ENCODE assay signal across 15 cellular contexts in genomic region chr2:11967946-11968465, GRCh38.
A peak's percentile ranks its signal among the peaks of the same experiment; 100 is the strongest.
DNase-seq lines count a peak whose midpoint lies in the region; ATAC-seq and TF ChIP-seq lines count a peak whose summit lies in the region.
"Had no signal": no experiment of that assay in that cellular context is flagged by ENCODE, and none has a peak within 500 bp of the region (broad histone marks: within the 10 kb centered on the region; RNA-seq: fewer than 3 reads in every experiment).

No MANE protein-coding gene starts in this region.

- ATAC-seq in esophagus mucosa (peak; percentile 48), HG02938 (IDR thresholded peaks at IDR 0.05; ENCODE audit: unreplicated experiment) (no peak)
- no peak for ATAC-seq in activated CD8-positive, alpha-beta memory T cell treated with anti-CD3 and anti-CD28 coated beads, Interleukin-2, amount 10 ng/mL, durations not matched to agents 7 days and 5 days
- ATAC-seq: mucosa of descending colon had no signal

- H3K4me2 ChIP-seq in neuronal stem cell (ENCODE audit: insufficient read depth, low read length, poor library complexity, severe bottlenecking): no peak overlapping the region

- no peak overlapping the region for H2BK15ac ChIP-seq in neuronal stem cell (ENCODE audit: low read length)

- H3K4ac ChIP-seq in neuronal stem cell (ENCODE audit: low read length): no peak overlapping the region

- WGBS in neuronal stem cell (ENCODE audit: extremely low coverage in 2 of 2, insufficient read length in 2 of 2, insufficient replicate concordance in 1 of 2), 2 donors: no CpG with 5 or more reads among the region's 7 CpGs

- POLR2A ChIA-PET in RWPE1 (lab: Yijun Ruan, JAX; ENCODE audit: low non-redundant PET): interaction anchor here (0.6 kb wide), 1 partner anchor 190 kb away, joined by 3 read pairs; no protein-coding TSS in a partner anchor

- no peak overlapping the region for H2BK5ac ChIP-seq in neuronal stem cell (ENCODE audit: low read length)

- H3K4me1 ChIP-seq in neuronal stem cell (ENCODE audit: control insufficient read depth in 2 of 2, insufficient read depth in 1 of 2, low read depth in 1 of 2, low read length in 2 of 2): no peaks in the 10 kb centered on the region

- H3K14ac ChIP-seq in neuronal stem cell (ENCODE audit: low read length): no peak overlapping the region

- H2AFZ ChIP-seq in neuronal stem cell (ENCODE audit: low read length): peak overlapping the region; percentile 58

- TF ChIP-seq CTCF in RWPE1 (conservative IDR thresholded peaks at IDR 0.05; ENCODE audit: low read depth): no peak

- H3K27me3 Mint-ChIP-seq in activated CD8-positive, alpha-beta memory T cell treated with anti-CD3 and anti-CD28 coated beads, Interleukin-2, amount 10 ng/mL, durations not matched to agents 7 days and 5 days: peaks cover 15% of the 10 kb centered on the region

- H3K79me1 ChIP-seq in neuronal stem cell (ENCODE audit: low read depth, low read length): no peaks in the 10 kb centered on the region

- no peak overlapping the region for H3K9ac ChIP-seq in neuronal stem cell (ENCODE audit: low read depth, low read length, poor library complexity)

- H3K36me3 Mint-ChIP-seq in activated CD8-positive, alpha-beta memory T cell treated with anti-CD3 and anti-CD28 coated beads, Interleukin-2, amount 10 ng/mL, durations not matched to agents 7 days and 5 days: no peaks in the 10 kb centered on the region

- H3K4me1 Mint-ChIP-seq in activated CD8-positive, alpha-beta memory T cell treated with anti-CD3 and anti-CD28 coated beads, Interleukin-2, amount 10 ng/mL, durations not matched to agents 7 days and 5 days: no peaks in the 10 kb centered on the region

- H2BK120ac ChIP-seq in neuronal stem cell (ENCODE audit: low read depth, low read length): no peak overlapping the region

- CTCF ChIA-PET in RWPE1 (lab: Yijun Ruan, JAX): interaction anchor here (0.6 kb wide), 2 partner anchors 358 to 618 kb away, joined by 3 read pairs; no protein-coding TSS in a partner anchor
- CTCF ChIA-PET in activated CD8-positive, alpha-beta memory T cell treated with anti-CD3 and anti-CD28 coated beads, Interleukin-2, amount 10 ng/mL, durations not matched to agents 7 days and 5 days (lab: Charles Lee): no interaction called here

- DNase-seq in EH (ENCODE audit: low read depth) (peak; percentile 30), RWPE1 (ENCODE audit: low spot score) (peak; percentile 42), neuronal stem cell (ENCODE audit: low spot score) (no peak), amygdala (lab: John Stamatoyannopoulos, UW) (no peak), SW480 (ENCODE audit: low spot score) (no peak)
- DNase-seq in activated CD8-positive, alpha-beta memory T cell treated with anti-CD3 and anti-CD28 coated beads, Interleukin-2, amount 10 ng/mL, durations not matched to agents 7 days and 5 days: no peak
- DNase-seq: activated T-cell treated with anti-CD3 and anti-CD28 coated beads, Interleukin-2, amount 50 U/mL, for 1 hour; DMS153; glutamatergic neuron; mucosa of descending colon; NCI-H1436; NK-92 treated with Interleukin-12 subunit alpha and Interleukin-12 subunit beta, amount 100 ng/mL, for 24 hours had no signal

- peaks cover 3 to 8% of the 10 kb centered on the region in 2 donors for H3K9me3 ChIP-seq in neuronal stem cell (replicated peaks in 1 of 2; ENCODE audit: control insufficient read depth in 2 of 2, insufficient read depth in 1 of 2, low read depth in 1 of 2, low read length in 2 of 2)
- H3K9me3 ChIP-seq: mucosa of descending colon, vagina had no signal

- no peak overlapping the region for H4K8ac ChIP-seq in neuronal stem cell (ENCODE audit: low read depth, low read length)

- H3K27ac ChIP-seq in RWPE1: peak overlapping the region; percentile 56
- H3K27ac ChIP-seq in neuronal stem cell (replicated peaks; ENCODE audit: low read length): no peak overlapping the region
- H3K27ac ChIP-seq: vagina had no signal

- no peaks in the 10 kb centered on the region for H3K27me3 ChIP-seq in neuronal stem cell (ENCODE audit: control insufficient read depth in 3 of 3, insufficient read depth in 3 of 3, low read depth in 1 of 3, low read length in 3 of 3)
- H3K27me3 ChIP-seq: vagina had no signal

- H3K36me3 ChIP-seq in neuronal stem cell (replicated peaks in 1 of 2; ENCODE audit: control insufficient read depth in 2 of 2, insufficient read depth in 2 of 2, low read length in 2 of 2): no peaks in the 10 kb centered on the region
- H3K36me3 ChIP-seq: vagina had no signal

- H2AK5ac ChIP-seq in neuronal stem cell (ENCODE audit: low read depth, low read length): no peak overlapping the region

- no peak overlapping the region for H3K23ac ChIP-seq in neuronal stem cell (ENCODE audit: low read depth, low read length, poor library complexity)

- no peak overlapping the region for H3K4me3 Mint-ChIP-seq in activated CD8-positive, alpha-beta memory T cell treated with anti-CD3 and anti-CD28 coated beads, Interleukin-2, amount 10 ng/mL, durations not matched to agents 7 days and 5 days

- no peak overlapping the region for H3K27ac Mint-ChIP-seq in activated CD8-positive, alpha-beta memory T cell treated with anti-CD3 and anti-CD28 coated beads, Interleukin-2, amount 10 ng/mL, durations not matched to agents 7 days and 5 days

- no peak overlapping the region for H4K91ac ChIP-seq in neuronal stem cell (ENCODE audit: low read depth, low read length, poor library complexity)

- no peak overlapping the region for H2BK12ac ChIP-seq in neuronal stem cell (ENCODE audit: low read length)

- no peak overlapping the region for H3K4me3 ChIP-seq in neuronal stem cell (ENCODE audit: low read length in 2 of 2)
- H3K4me3 ChIP-seq: mucosa of descending colon, vagina had no signal

- no peak overlapping the region for H3K18ac ChIP-seq in neuronal stem cell (ENCODE audit: low read length)

- H3K9me3 Mint-ChIP-seq in activated CD8-positive, alpha-beta memory T cell treated with anti-CD3 and anti-CD28 coated beads, Interleukin-2, amount 10 ng/mL, durations not matched to agents 7 days and 5 days (ENCODE audit: low read depth): no peaks in the 10 kb centered on the region

Comparison
In these comparisons a context has a peak if more than half of its experiments do, and no peak if none do; other contexts are left out.
1. DNase-seq: peak in EH (single experiment) and RWPE1 (single experiment); none in neuronal stem cell (single experiment), activated CD8-positive, alpha-beta memory T cell treated with anti-CD3 and anti-CD28 coated beads, Interleukin-2, amount 10 ng/mL, durations not matched to agents 7 days and 5 days (single experiment), amygdala (0 of 56) and SW480 (single experiment).